In genomic region chr10:12332572-12333381, GRCh38 we compare ENCODE assay signal across 13 cellular contexts. TPM values are rescaled to one million over a fixed set of nuclear protein-coding genes. Genes with fewer than 3 reads are reported as not detected.
DNase-seq lines count a peak whose midpoint lies in the region; ATAC-seq, FAIRE-seq and TF ChIP-seq lines count a peak whose summit lies in the region.
"Had no signal": no experiment of that assay in that cellular context is flagged by ENCODE, and none has a peak within 500 bp of the region (broad histone marks: within the 10 kb centered on the region; RNA-seq: fewer than 3 reads in every experiment).

No MANE protein-coding gene starts in this region.

- CTCF ChIA-PET in K562 (lab: Yijun Ruan, JAX; ENCODE audit: low intra/inter-chr PET ratio), result no interaction called here

- no peak overlapping the region for H2AFZ ChIP-seq in K562 (ENCODE audit: low read depth, low read length)
- H2AFZ ChIP-seq in mesenchymal stem cell (ENCODE audit: low read depth, low read length), result no peak overlapping the region
- H2AFZ ChIP-seq: parathyroid adenoma had no signal

- H3K18ac ChIP-seq in mesenchymal stem cell (ENCODE audit: low read depth in 1 of 2, low read length in 2 of 2), result peak overlapping the region in 1 of 2 experiments; percentile 22

- H3K79me1 ChIP-seq in mesenchymal stem cell (replicated peaks; ENCODE audit: low read length, poor library complexity, severe bottlenecking), result no peaks in the 10 kb centered on the region

- H2AK5ac ChIP-seq in mesenchymal stem cell (ENCODE audit: low read length, severe bottlenecking), result peak overlapping the region; percentile 63

- no peaks in the 10 kb centered on the region for H3K36me3 Mint-ChIP-seq in HFFc6 (ENCODE audit: low read depth)
- no peaks in the 10 kb centered on the region for H3K36me3 Mint-ChIP-seq in type B pancreatic cell
- H3K36me3 Mint-ChIP-seq: CD8-positive, alpha-beta memory T cell had no signal

- no peak overlapping the region for H3K14ac ChIP-seq in mesenchymal stem cell (ENCODE audit: low read length in 2 of 2)

- peak overlapping the region; percentile 82 for H2BK5ac ChIP-seq in mesenchymal stem cell (ENCODE audit: low read depth, low read length, poor library complexity, severe bottlenecking)

- no peak overlapping the region for H3K23ac ChIP-seq in mesenchymal stem cell (ENCODE audit: low read length in 2 of 2)

- H3K4me3 ChIP-seq in K562, result no peak overlapping the region
- peak overlapping the region in 1 of 2 experiments; percentile 49 for H3K4me3 ChIP-seq in mesenchymal stem cell (ENCODE audit: insufficient read depth in 1 of 2, low read depth in 1 of 2, low read length in 2 of 2)

- H3K27ac ChIP-seq in K562 (ENCODE audit: extremely low read depth, low read depth, low read length), result no peak overlapping the region
- H3K27ac ChIP-seq in mesenchymal stem cell (ENCODE audit: low read length, poor library complexity, severe bottlenecking), result peak overlapping the region; percentile 100
- H3K27ac ChIP-seq: parathyroid adenoma had no signal

- H4K8ac ChIP-seq in mesenchymal stem cell (ENCODE audit: low read length), result peak overlapping the region; percentile 74

- TF ChIP-seq POLR2A in K562 (conservative IDR thresholded peaks at IDR 0.05), result no peak

- H3K9me1 ChIP-seq in K562 (ENCODE audit: control insufficient read depth, insufficient read depth, low read length), result no peaks in the 10 kb centered on the region

- TF ChIP-seq EP300 in K562 (IDR thresholded peaks at IDR 0.05; ENCODE audit: low read length), result no peak

- no peak for TF ChIP-seq CTCF in HFFc6 (IDR thresholded peaks at IDR 0.05)
- no peak for TF ChIP-seq CTCF in K562 (IDR thresholded peaks at IDR 0.05 in 2 of 3, conservative IDR thresholded peaks at IDR 0.05 in 1 of 3; ENCODE audit: insufficient read depth in 2 of 3, low read depth in 1 of 3, low read length in 3 of 3)
- no peak for TF ChIP-seq CTCF in type B pancreatic cell (conservative IDR thresholded peaks at IDR 0.05)

- H4K91ac ChIP-seq in mesenchymal stem cell (ENCODE audit: low read length), result no peak overlapping the region

- DNase-seq in A172 (ENCODE audit: low spot score) (peak; percentile 30), HFFc6 (no peak), K562 (ENCODE audit: extremely low read depth in 1 of 4, low spot score in 3 of 4) (no peak), mesenchymal stem cell (no peak), type B pancreatic cell (ENCODE audit: extremely low spot score, unreplicated experiment) (no peak), NCI-H1092 (lab: John Stamatoyannopoulos, UW) (no peak), frontal cortex (ENCODE audit: low spot score in 2 of 2) (no peak), NCI-H82 (lab: John Stamatoyannopoulos, UW) (no peak)
- DNase-seq: KG1, NCI-H510A had no signal

- 12% methylated on average over 9 of the region's 11 CpGs for WGBS in K562 (ENCODE audit: insufficient coverage, low coverage, missing lambda C conversion rate)
- 98% methylated on average over 6 of the region's 11 CpGs for WGBS in mesenchymal stem cell

- H3K4me1 Mint-ChIP-seq in HFFc6 (ENCODE audit: low read depth) (peaks cover 19% of the 10 kb centered on the region), type B pancreatic cell (ENCODE audit: unreplicated experiment) (peaks cover 16% of the 10 kb centered on the region)

- intact Hi-C loops in K562 (cut with micrococcal nuclease), result no loop called here

- no peak overlapping the region for H3K4ac ChIP-seq in mesenchymal stem cell (ENCODE audit: low read depth in 1 of 2, low read length in 2 of 2)

- H2BK120ac ChIP-seq in mesenchymal stem cell (ENCODE audit: low read depth, low read length), result no peak overlapping the region

- no peaks in the 10 kb centered on the region for H3K9me3 ChIP-seq in K562 (replicated peaks; ENCODE audit: control insufficient read depth, insufficient read depth, low read depth, low read length)
- no peaks in the 10 kb centered on the region for H3K9me3 ChIP-seq in mesenchymal stem cell (ENCODE audit: control insufficient read depth, low read length)

- no peaks in the 10 kb centered on the region for H3K79me2 ChIP-seq in K562 (ENCODE audit: control insufficient read depth, insufficient read depth, low read length)
- H3K79me2 ChIP-seq: parathyroid adenoma had no signal

- BruUV-seq in K562 (replicated peaks; lab: Mats Ljungman, UMichigan), result no TSS peak

- no peak overlapping the region for H2BK15ac ChIP-seq in mesenchymal stem cell (ENCODE audit: low read depth, poor library complexity, severe bottlenecking)

- H3K27me3 Mint-ChIP-seq in HFFc6 (ENCODE audit: insufficient read depth), result peaks cover 3% of the 10 kb centered on the region; the same call in 1 of the 2 replicates
- no peaks in the 10 kb centered on the region for H3K27me3 Mint-ChIP-seq in type B pancreatic cell
- H3K27me3 Mint-ChIP-seq: CD8-positive, alpha-beta memory T cell had no signal

- H3K9me3 Mint-ChIP-seq in HFFc6, result no peaks in the 10 kb centered on the region
- peaks cover 6% of the 10 kb centered on the region for H3K9me3 Mint-ChIP-seq in type B pancreatic cell
- H3K9me3 Mint-ChIP-seq: CD8-positive, alpha-beta memory T cell; T-helper 1 cell treated with Interleukin-12 subunit alpha and Interleukin-12 subunit beta and Interleukin-4 antibody, amounts not matched to agents 30 μg/mL and 1 μg/mL, for 36 hours had no signal

- H3K4me2 ChIP-seq in K562 (ENCODE audit: insufficient read depth, low read length) (no peak overlapping the region), mesenchymal stem cell (ENCODE audit: low read length, poor library complexity, severe bottlenecking) (no peak overlapping the region)

- H4K20me1 ChIP-seq in K562 (replicated peaks; ENCODE audit: control insufficient read depth, insufficient read depth, low read length), result no peaks in the 10 kb centered on the region

- POLR2A ChIA-PET in K562 (lab: Yijun Ruan, JAX), result interaction anchor here (0.6 kb wide), 1 partner anchor 91 kb away, joined by 3 read pairs; no protein-coding TSS in a partner anchor

- no peak overlapping the region for H2BK12ac ChIP-seq in mesenchymal stem cell (ENCODE audit: low read length in 2 of 2)

- no peak for TF ChIP-seq RAD21 in K562 (CRISPR knock-in tag; conservative IDR thresholded peaks at IDR 0.05 in 1 of 2, IDR thresholded peaks at IDR 0.05 in 1 of 2)

- in situ Hi-C loops in K562 (cut with MboI), result no loop called here

- no peak for ATAC-seq in K562

- H3K27ac Mint-ChIP-seq in HFFc6, result peak overlapping the region; percentile 98
- H3K27ac Mint-ChIP-seq in type B pancreatic cell, result no peak overlapping the region
- H3K27ac Mint-ChIP-seq: T-helper 1 cell treated with Interleukin-12 subunit alpha and Interleukin-12 subunit beta and Interleukin-4 antibody, amounts not matched to agents 30 μg/mL and 1 μg/mL, for 36 hours had no signal

- H3K4me3 Mint-ChIP-seq in HFFc6, result peak overlapping the region; percentile 80
- no peak overlapping the region for H3K4me3 Mint-ChIP-seq in type B pancreatic cell
- H3K4me3 Mint-ChIP-seq: T-helper 1 cell treated with Interleukin-12 subunit alpha and Interleukin-12 subunit beta and Interleukin-4 antibody, amounts not matched to agents 30 μg/mL and 1 μg/mL, for 36 hours had no signal

- H3K9ac ChIP-seq in K562 (ENCODE audit: insufficient read depth in 1 of 2, low read depth in 2 of 2, low read length in 2 of 2) (no peak overlapping the region), mesenchymal stem cell (ENCODE audit: low read length) (peak overlapping the region; percentile 88)
- H3K9ac ChIP-seq: parathyroid adenoma had no signal

- H3K36me3 ChIP-seq in K562 (ENCODE audit: control insufficient read depth, insufficient read depth, low read length), result no peaks in the 10 kb centered on the region
- H3K36me3 ChIP-seq in mesenchymal stem cell (ENCODE audit: control insufficient read depth in 1 of 2, insufficient read depth in 2 of 2, low read depth in 1 of 2, low read length in 2 of 2), result no peaks in the 10 kb centered on the region

- H3K4me1 ChIP-seq in K562 (replicated peaks in 1 of 2; ENCODE audit: control insufficient read depth in 2 of 2, insufficient read depth in 2 of 2, low read length in 2 of 2) (no peaks in the 10 kb centered on the region; a peak in 1 of 5 replicates), mesenchymal stem cell (ENCODE audit: control insufficient read depth, insufficient read depth, low read depth, low read length) (peaks cover 9% of the 10 kb centered on the region)
- H3K4me1 ChIP-seq: parathyroid adenoma had no signal

- H3K27me3 ChIP-seq in K562 (ENCODE audit: control insufficient read depth in 2 of 2, insufficient read depth in 2 of 2, low read length in 2 of 2) (peaks cover 11 to 30% of the 10 kb centered on the region in 2 experiments; a peak in 4 of 5 replicates), mesenchymal stem cell (ENCODE audit: control insufficient read depth in 1 of 2, insufficient read depth in 1 of 2, low read length in 2 of 2) (no peaks in the 10 kb centered on the region)

- FAIRE-seq in K562 (lab: Jason Lieb, UNC), result no peak
- no peak for FAIRE-seq in frontal cortex (lab: Jason Lieb, UNC)

RNA-seq across cellular contexts. Expression of gene CAMK1D, which starts 16.6 kb away (rescaled TPM):
- 2.6 and 3.4 TPM in 2 replicates for total RNA-seq in A172 (2014; rRNA removed; shearing (Covaris generic))
- 1 to 10 TPM in 2 of 6 experiments, under 1 TPM in 4; 0.34 to 1.4 (median 0.43) TPM for total RNA-seq in HFFc6 (2021; fragmentation: NEBNext Ultra II Directional; extraction: Animal tissue kit (Norgen Biotek cat#: 25700))
- total RNA-seq in K562 (2011; cell fraction: chromatin; rRNA removed; ENCODE audit: low replicate concordance), result 0.23 and 0.60 TPM in 2 replicates
- not detected in 2 replicates for total RNA-seq in K562 (2011; cell fraction: nucleolus; rRNA removed)
- 0.15 and 0.84 TPM in 2 replicates for total RNA-seq in K562 (2011; cell fraction: nucleoplasm; rRNA removed)
- not detected in 2 replicates for total RNA-seq in K562 (2014; rRNA removed)
- 0.18 TPM in 1 of 2 replicates, not detected in the other for total RNA-seq in K562 (2014; rRNA removed; fragmentation: Illumina TruSeq; extraction: Trizol)
- not detected in 2 replicates for total RNA-seq in K562 (2015; rRNA removed; fragmentation: Illumina TruSeq; extraction: Trizol)
- 0.09 and 0.24 TPM in 2 replicates for total RNA-seq in K562 (2021)
- 0.04 TPM in 1 of 2 replicates, not detected in the other for polyA plus RNA-seq in K562 (2011; rRNA removed)
- 0.03 and 0.13 TPM in 2 replicates for polyA plus RNA-seq in K562 (2011; cell fraction: cytosol; rRNA removed)
- 0.07 and 0.10 TPM in 2 replicates for polyA plus RNA-seq in K562 (2011; cell fraction: nucleus; rRNA removed)
- polyA plus RNA-seq in K562 (2012), result 0.12 and 0.46 TPM in 2 replicates
- polyA plus RNA-seq in K562 (2014; fragmentation: Illumina TruSeq; extraction: Trizol), result 0.12 TPM in 2 replicates
- polyA plus RNA-seq in K562 (2014; fragmentation: Nextera tagmentation; extraction: Ambion mirVana), result not detected
- 0.04 and 0.23 TPM in 2 replicates for polyA plus RNA-seq in K562 (2014; rRNA removed)
- 0.12 TPM in 1 of 2 replicates, not detected in the other for polyA minus RNA-seq in K562 (2011; rRNA and poly(A)+ RNA removed)
- not detected in 2 replicates for polyA minus RNA-seq in K562 (2011; cell fraction: cytosol; rRNA and poly(A)+ RNA removed)
- polyA minus RNA-seq in K562 (2011; cell fraction: nucleus; rRNA and poly(A)+ RNA removed), result not detected in 2 replicates
- 7.6 TPM for polyA plus RNA-seq in mesenchymal stem cell (2013, experiment 1 of 2)
- polyA plus RNA-seq in mesenchymal stem cell (2013, experiment 2 of 2), result 7.8 TPM
- 12.2 and 29.2 TPM in 2 replicates for total RNA-seq in type B pancreatic cell (ENCODE audit: low replicate concordance)
- total RNA-seq in frontal cortex, result 19.2 TPM
